Comparison of ENCODE assay signal across 8 cellular contexts in genomic region chr5:78509145-78509865, GRCh38.
A peak's percentile ranks its signal among the peaks of the same experiment; 100 is the strongest.
DNase-seq lines count a peak whose midpoint lies in the region; ATAC-seq and TF ChIP-seq lines count a peak whose summit lies in the region.

No MANE protein-coding gene starts in this region.

- in situ Hi-C loops in G401 (cut with HindIII; ENCODE audit: low sequenced_read_pairs) = no loop called here

- no peak overlapping the region for H2BK12ac ChIP-seq in trophoblast cell (ENCODE audit: low read length)

- H3K4me2 ChIP-seq in DND-41 (ENCODE audit: insufficient read depth, low read length) = peak overlapping the region; percentile 61
- H3K4me2 ChIP-seq in trophoblast cell (ENCODE audit: low read length) = no peak overlapping the region

- H3K4me1 ChIP-seq in DND-41 (ENCODE audit: insufficient read depth, low read length) = peaks cover 12% of the 10 kb centered on the region
- H3K4me1 ChIP-seq in trophoblast cell (ENCODE audit: control insufficient read depth in 1 of 2, insufficient read depth in 2 of 2, low read length in 2 of 2) = peaks cover 33 to 43% of the 10 kb centered on the region in 2 experiments
- no peaks in the 10 kb centered on the region for H3K4me1 ChIP-seq in A673 (ENCODE audit: insufficient read depth, low read length, poor library complexity, severe bottlenecking)

- H3K4me3 ChIP-seq in DND-41 (ENCODE audit: low read depth in 1 of 2, low read length in 2 of 2) (0 out of 4 replicates have a peak overlapping the region, but pooled peaks of 1 of the 2 experiments have one; percentile 42), dorsolateral prefrontal cortex (peak overlapping the region; percentile 36 to 75 (median 60)), trophoblast cell (ENCODE audit: low read depth, low read length) (no peak overlapping the region), A673 (ENCODE audit: low read depth, low read length, poor library complexity, severe bottlenecking) (no peak overlapping the region)

- H4K8ac ChIP-seq in trophoblast cell (ENCODE audit: low read depth, low read length) = no peak overlapping the region

- no CpG with 5 or more reads among the region's 18 CpGs for WGBS in trophoblast cell (ENCODE audit: extremely low coverage, insufficient coverage, insufficient read length)

- H3K14ac ChIP-seq in trophoblast cell (ENCODE audit: low read length) = no peak overlapping the region

- POLR2A ChIA-PET in A673 (lab: Charles Lee; ENCODE audit: low non-redundant PET) = no interaction called here

- H3K79me1 ChIP-seq in trophoblast cell (ENCODE audit: low read length) = peaks cover 6% of the 10 kb centered on the region

- H3K79me2 ChIP-seq in DND-41 (ENCODE audit: insufficient read depth, low read length) = no peaks in the 10 kb centered on the region
- H3K79me2 ChIP-seq in trophoblast cell (ENCODE audit: control insufficient read depth, insufficient read depth, low read length, poor library complexity) = peaks cover 2% of the 10 kb centered on the region

- TF ChIP-seq CTCF in DND-41 (IDR thresholded peaks at IDR 0.05; ENCODE audit: borderline replicate concordance, extremely low read depth, low read length, poor library complexity, severe bottlenecking) (no peak), dorsolateral prefrontal cortex (IDR thresholded peaks at IDR 0.05 in 54 of 56, conservative IDR thresholded peaks at IDR 0.05 in 2 of 56; ENCODE audit: low read depth in 1 of 56, partially characterized antibody in 56 of 56) (no peak), A673 (conservative IDR thresholded peaks at IDR 0.05; ENCODE audit: low read depth, low read length) (no peak)

- H2AK5ac ChIP-seq in trophoblast cell (ENCODE audit: low read length) = no peak overlapping the region

- H2AFZ ChIP-seq in DND-41 (ENCODE audit: low read depth, low read length) = no peak overlapping the region
- no peak overlapping the region for H2AFZ ChIP-seq in trophoblast cell (ENCODE audit: insufficient read depth, low read length, poor library complexity)

- no peak overlapping the region for H3K18ac ChIP-seq in trophoblast cell (ENCODE audit: low read length)

- BruUV-seq in A673 (replicated peaks; lab: Mats Ljungman, UMichigan) = no TSS peak

- peak overlapping the region; percentile 5 for H2BK120ac ChIP-seq in trophoblast cell (ENCODE audit: insufficient read depth, low read length, poor library complexity)

- H4K91ac ChIP-seq in trophoblast cell (ENCODE audit: low read depth, low read length) = no peak overlapping the region

- intact Hi-C loops in dorsolateral prefrontal cortex (cut with DNase I) = loop anchor here (5.0 to 10.0 kb wide), 2 partner anchors 42 to 145 kb away; partner anchors contain the start of gene SCAMP1 (in 2 of the 2)
- intact Hi-C loops in A673 (cut with micrococcal nuclease; ENCODE audit: unreplicated experiment) = no loop called here

- CTCF ChIA-PET in A673 (lab: Charles Lee) = no interaction called here

- no peak for DNase-seq in DND-41
- peak; percentile 22 for DNase-seq in NCI-H1436 treated with DMSO at 0.1 percent for 48 hours (lab: John Stamatoyannopoulos, UW)
- DNase-seq in dorsolateral prefrontal cortex = no peak
- DNase-seq in trophoblast cell = no peak
- no peak for DNase-seq in A673 (ENCODE audit: low spot score)
- no peak for DNase-seq in G401 (ENCODE audit: low spot score)
- no peak for DNase-seq in NOMO-1 (lab: John Stamatoyannopoulos, UW; ENCODE audit: unreplicated experiment in 2 of 2)

- no peak overlapping the region for H3K27ac ChIP-seq in DND-41 (ENCODE audit: low read length)
- peak overlapping the region in 57 of 59 donors; percentile 8 to 88 (median 71) for H3K27ac ChIP-seq in dorsolateral prefrontal cortex
- H3K27ac ChIP-seq in trophoblast cell (ENCODE audit: low read depth, low read length) = peak overlapping the region; percentile 22
- no peak overlapping the region for H3K27ac ChIP-seq in A673 (ENCODE audit: low read depth, low read length, poor library complexity, severe bottlenecking)

- H2BK5ac ChIP-seq in trophoblast cell (ENCODE audit: low read depth, low read length, poor library complexity) = no peak overlapping the region

- H3K9me3 ChIP-seq in DND-41 (ENCODE audit: insufficient read depth, low read length, severe bottlenecking) (no peaks in the 10 kb centered on the region), trophoblast cell (ENCODE audit: insufficient read depth, low read depth, low read length) (no peaks in the 10 kb centered on the region), A673 (ENCODE audit: low read depth, low read length, poor library complexity, severe bottlenecking) (no peaks in the 10 kb centered on the region)

- H3K9ac ChIP-seq in DND-41 (ENCODE audit: low read depth, low read length) = no peak overlapping the region
- H3K9ac ChIP-seq in trophoblast cell (ENCODE audit: low read length) = no peak overlapping the region

- H3K36me3 ChIP-seq in DND-41 (ENCODE audit: insufficient read depth, low read length) (no peaks in the 10 kb centered on the region), trophoblast cell (ENCODE audit: control insufficient read depth in 1 of 2, insufficient read depth in 2 of 2, low read length in 2 of 2) (peaks cover 6 to 7% of the 10 kb centered on the region in 2 experiments), A673 (ENCODE audit: insufficient read depth, low read length, poor library complexity, severe bottlenecking) (no peaks in the 10 kb centered on the region)

- peaks cover 44% of the 10 kb centered on the region for H3K27me3 ChIP-seq in DND-41 (ENCODE audit: insufficient read depth, low read length, poor library complexity)
- H3K27me3 ChIP-seq in dorsolateral prefrontal cortex = no peaks in the 10 kb centered on the region
- H3K27me3 ChIP-seq in trophoblast cell (ENCODE audit: insufficient read depth, low read length) = no peaks in the 10 kb centered on the region
- H3K27me3 ChIP-seq in A673 (replicated peaks; ENCODE audit: insufficient read depth, low read depth, low read length, poor library complexity) = no peaks in the 10 kb centered on the region

- H4K12ac ChIP-seq in trophoblast cell (ENCODE audit: low read depth, low read length) = no peak overlapping the region

- H3K4ac ChIP-seq in trophoblast cell (ENCODE audit: low read depth, low read length) = peak overlapping the region; percentile 34

- no peak overlapping the region for H3K23ac ChIP-seq in trophoblast cell (ENCODE audit: low read length)

- no peaks in the 10 kb centered on the region for H4K20me1 ChIP-seq in DND-41 (ENCODE audit: insufficient read depth, low read length)

- ATAC-seq in DND-41 (ENCODE audit: insufficient read depth, low read depth) = 0 out of 3 replicates have a peak, but pooled peaks have one; percentile 32
- no peak for ATAC-seq in GM19351 (IDR thresholded peaks at IDR 0.05; ENCODE audit: unreplicated experiment)

Comparison
In these comparisons a context has a peak if more than half of its experiments do, and no peak if none do; other contexts are left out.
1. H3K27ac ChIP-seq: peak in dorsolateral prefrontal cortex (57 of 59) and trophoblast cell (single experiment); none in DND-41 (single experiment) and A673 (single experiment).
2. H3K4me3 ChIP-seq: peak in dorsolateral prefrontal cortex (59 of 59); none in trophoblast cell (single experiment) and A673 (single experiment).